In the genomic region with DNA sequence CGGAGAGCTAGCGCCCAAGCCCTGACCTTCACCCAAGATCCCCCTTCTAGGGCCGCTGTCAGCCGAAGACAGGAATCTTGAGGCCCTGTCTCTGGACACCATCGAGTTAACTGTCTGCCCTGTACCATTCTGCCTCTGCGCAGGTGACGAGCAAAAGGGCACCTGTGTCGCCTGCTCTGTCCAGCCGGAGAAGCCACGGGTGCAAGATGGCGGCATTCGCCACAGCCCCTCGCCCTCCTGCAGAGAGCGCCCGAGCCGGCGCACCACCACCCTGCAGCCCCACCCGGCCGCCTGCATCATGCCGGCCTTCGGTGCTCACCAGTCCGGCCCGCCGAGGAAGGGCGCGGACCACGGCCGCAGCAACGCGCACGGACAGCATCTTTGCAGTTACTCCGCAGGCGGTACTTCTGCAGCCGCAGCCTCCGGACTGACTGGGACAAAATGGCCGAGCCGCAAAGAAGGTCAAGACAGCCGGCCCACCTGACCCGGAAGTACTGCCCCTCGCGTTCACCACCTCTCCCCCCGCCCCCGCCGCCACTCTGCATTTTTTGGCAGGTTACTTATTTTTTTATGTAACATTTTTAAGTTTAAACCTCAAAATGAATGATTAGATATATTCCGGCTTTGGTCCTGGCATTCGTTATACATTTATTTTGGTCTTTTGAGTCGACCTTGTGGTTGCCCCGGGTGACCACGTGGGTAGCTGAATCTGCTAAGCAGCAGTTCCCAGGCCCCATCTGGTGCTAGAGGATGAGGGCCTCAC, we compare ENCODE assay signal across 8 cellular contexts. TPM values are rescaled to one million over a fixed set of nuclear protein-coding genes. Genes with fewer than 3 reads are reported as not detected.
DNase-seq lines count a peak whose midpoint lies in the region; ATAC-seq and TF ChIP-seq lines count a peak whose summit lies in the region.

Gene ATP5F1A (minus strand): TSS at position 444 of the 763 bp plus-strand sequence. CDS start 65 bp downstream, at position 379.

- ATAC-seq in gastroesophageal sphincter, result peak; percentile 93

- TF ChIP-seq POLR2A in gastroesophageal sphincter (IDR thresholded peaks at IDR 0.05), result peak; percentile 77 to 84
- peak; percentile 37 to 70 for TF ChIP-seq POLR2A in suprapubic skin (IDR thresholded peaks at IDR 0.05)

- 0 to 1% methylated on average over 3 to 13 of the region's 49 CpGs for WGBS in gastroesophageal sphincter (ENCODE audit: low coverage in 1 of 2), 2 donors
- WGBS in suprapubic skin, result under 1% methylated on average over 25 of the region's 49 CpGs

- peaks cover 3% of the 10 kb centered on the region; the same call in 1 of the 2 replicates for H3K36me3 ChIP-seq in ES-I3 (ENCODE audit: insufficient read depth, low read length)
- H3K36me3 ChIP-seq in SJCRH30, result peaks cover 16% of the 10 kb centered on the region
- peaks cover 0 to 18% of the 10 kb centered on the region in 2 donors for H3K36me3 ChIP-seq in gastroesophageal sphincter
- H3K36me3 ChIP-seq in suprapubic skin, result peaks cover 16% of the 10 kb centered on the region

- H3K9ac ChIP-seq in ES-I3 (ENCODE audit: low read depth, low read length), result peak within 1 kb of the TSS; percentile 71

- TF ChIP-seq EP300 in gastroesophageal sphincter (IDR thresholded peaks at IDR 0.05) (no peak), suprapubic skin (IDR thresholded peaks at IDR 0.05) (no peak)

- TF ChIP-seq CTCF in LNCaP clone FGC (IDR thresholded peaks at IDR 0.05; ENCODE audit: control insufficient read depth, extremely low read depth, insufficient read depth), result 0 out of 2 replicates have a peak, but pooled peaks have one; percentile 12
- peak in 1 of 4 experiments; percentile 10 for TF ChIP-seq CTCF in gastroesophageal sphincter (IDR thresholded peaks at IDR 0.05)
- no peak for TF ChIP-seq CTCF in suprapubic skin (IDR thresholded peaks at IDR 0.05)

- H3K27me3 ChIP-seq in SJCRH30, result no peaks in the 10 kb centered on the region
- no peaks in the 10 kb centered on the region for H3K27me3 ChIP-seq in gastroesophageal sphincter
- no peaks in the 10 kb centered on the region for H3K27me3 ChIP-seq in suprapubic skin

- H3K9me3 ChIP-seq in ES-I3 (ENCODE audit: control insufficient read depth, insufficient read depth, low read length), result no peaks in the 10 kb centered on the region
- H3K9me3 ChIP-seq in SJCRH30 (replicated peaks), result no peaks in the 10 kb centered on the region
- no peaks in the 10 kb centered on the region for H3K9me3 ChIP-seq in gastroesophageal sphincter
- no peaks in the 10 kb centered on the region for H3K9me3 ChIP-seq in suprapubic skin

- DNase-seq in GOT3 (lab: John Stamatoyannopoulos, UW) (peak; percentile 37), LNCaP clone FGC (ENCODE audit: low read depth) (peak; percentile 54), SJCRH30 (peak; percentile 78 to 80), nucleus accumbens (lab: John Stamatoyannopoulos, UW) (peak; percentile 19 to 96 (median 86)), suprapubic skin (ENCODE audit: low spot score in 2 of 2) (peak; percentile 91 to 96)
- peak; percentile 55 to 77 (median 71) for DNase-seq in activated naive CD4-positive, alpha-beta T cell (lab: John Stamatoyannopoulos, UW)

- H3K4me1 ChIP-seq in ES-I3 (ENCODE audit: insufficient read depth, low read length), result no peaks in the 10 kb centered on the region; the same call in 1 of the 2 replicates
- H3K4me1 ChIP-seq in SJCRH30, result no peaks in the 10 kb centered on the region
- H3K4me1 ChIP-seq in gastroesophageal sphincter, result peaks cover 3 to 48% (median 15%) of the 10 kb centered on the region in 3 donors
- H3K4me1 ChIP-seq in suprapubic skin, result peaks cover 36% of the 10 kb centered on the region

- peak within 1 kb of the TSS; percentile 82 for H3K27ac ChIP-seq in SJCRH30
- H3K27ac ChIP-seq in gastroesophageal sphincter, result peak within 1 kb of the TSS; percentile 29 to 94 (median 86)
- H3K27ac ChIP-seq in suprapubic skin, result peak within 1 kb of the TSS; percentile 94

- H3K4me3 ChIP-seq in LNCaP clone FGC (ENCODE audit: low read depth, low read length) (peak within 1 kb of the TSS; percentile 82), SJCRH30 (peak within 1 kb of the TSS; percentile 98), gastroesophageal sphincter (peak within 1 kb of the TSS; percentile 68 to 75), suprapubic skin (peak within 1 kb of the TSS; percentile 99)

RNA-seq across cellular contexts. Expression of gene ATP5F1A, which starts in this region (rescaled TPM):
- total RNA-seq in SJCRH30 (2014; rRNA removed; shearing (Covaris generic)), result 435 and 468 TPM in 2 replicates
- 100 to 1,000 TPM; 461 to 688 (median 605) TPM for total RNA-seq in gastroesophageal sphincter
- total RNA-seq in suprapubic skin, result 100 to 1,000 TPM; 250 to 584 (median 489) TPM

Comparison
In these comparisons a context has a peak if more than half of its experiments do, and no peak if none do; other contexts are left out.
1. Peak in every context shown above with its lines: DNase-seq, ATAC-seq, H3K4me3 ChIP-seq and H3K27ac ChIP-seq.
2. DNase-seq: peak in every context shown above with its lines; median percentile 94 in suprapubic skin; 86 in nucleus accumbens; 79 in SJCRH30; 71 in activated naive CD4-positive, alpha-beta T cell; 54 in LNCaP clone FGC; 37 in GOT3.